Comparison of ENCODE assay signal across 8 cellular contexts in genomic region chr11:1458340-1459218, GRCh38. TPM values are rescaled to one million over a fixed set of nuclear protein-coding genes. Genes with fewer than 3 reads are reported as not detected.
A peak's percentile ranks its signal among the peaks of the same experiment; 100 is the strongest.
DNase-seq lines count a peak whose midpoint lies in the region; ATAC-seq and TF ChIP-seq lines count a peak whose summit lies in the region.
"Had no signal": no experiment of that assay in that cellular context is flagged by ENCODE, and none has a peak within 500 bp of the region (broad histone marks: within the 10 kb centered on the region; RNA-seq: fewer than 3 reads in every experiment).

No MANE protein-coding gene starts in this region.

- H4K20me1 ChIP-seq in SK-N-SH (ENCODE audit: insufficient read depth) = no peaks in the 10 kb centered on the region

- 47% methylated on average over 13 of the region's 18 CpGs for WGBS in SK-N-SH (ENCODE audit: low lambda C conversion rate)
- 35 to 43% methylated on average over 18 of the region's 18 CpGs for WGBS in heart right ventricle, 2 donors
- 68 to 82% methylated on average over 10 to 16 of the region's 18 CpGs for WGBS in testis, 2 donors

- H3K4me3 ChIP-seq in HFF-Myc (replicated peaks; ENCODE audit: low read depth, low read length) (no peak overlapping the region), SK-N-SH (ENCODE audit: low read depth in 2 of 2, low read length in 1 of 2) (no peak overlapping the region), heart right ventricle (no peak overlapping the region), testis (no peak overlapping the region)
- H3K4me3 ChIP-seq: PC-9 had no signal

- H3K4me1 ChIP-seq in SK-N-SH (ENCODE audit: control insufficient read depth in 1 of 2, insufficient read depth in 2 of 2, low read depth in 1 of 2, low read length in 1 of 2) = peaks cover 0 to 10% of the 10 kb centered on the region in 2 experiments; a peak in 1 of 4 replicates
- H3K4me1 ChIP-seq in heart right ventricle = peaks cover 0 to 14% (median 2%) of the 10 kb centered on the region in 9 donors
- peaks cover 6% of the 10 kb centered on the region for H3K4me1 ChIP-seq in testis

- DNase-seq in HFF-Myc (ENCODE audit: extremely low read depth, low read depth) = no peak
- DNase-seq in SK-N-SH = peak; percentile 90
- DNase-seq in heart right ventricle = peak; percentile 49 to 71
- peak; percentile 57 for DNase-seq in testis

- CTCF ChIA-PET in SK-N-SH (lab: Yijun Ruan, JAX) = interaction anchor here (0.6 to 4.2 kb wide), 5 partner anchors 12 to 116 kb away, joined by 3 to 23 read pairs (median 3); no protein-coding TSS in a partner anchor

- no peaks in the 10 kb centered on the region for H3K79me2 ChIP-seq in SK-N-SH (ENCODE audit: insufficient read depth)

- POLR2A ChIA-PET in SK-N-SH (lab: Yijun Ruan, JAX) = no interaction called here

- no peak overlapping the region for H2AFZ ChIP-seq in SK-N-SH (ENCODE audit: low read depth)
- H2AFZ ChIP-seq: PC-9 had no signal

- H3K4me2 ChIP-seq in SK-N-SH = no peak overlapping the region
- H3K4me2 ChIP-seq: PC-9 had no signal

- TF ChIP-seq CTCF in HFF-Myc (IDR thresholded peaks at IDR 0.05; ENCODE audit: low read depth, low read length, missing control alignments) = peak; percentile 44
- peak; percentile 38 for TF ChIP-seq CTCF in SK-N-SH (IDR thresholded peaks at IDR 0.05)
- TF ChIP-seq CTCF in heart right ventricle (IDR thresholded peaks at IDR 0.05) = peak in 7 of 9 donors; percentile 18 to 45 (median 32)
- TF ChIP-seq CTCF in testis (IDR thresholded peaks at IDR 0.05) = peak in 1 of 3 experiments; percentile 27

- ATAC-seq in heart right ventricle = peak in 7 of 8 donors; percentile 36 to 70 (median 50)
- no peak for ATAC-seq in HG02588 (IDR thresholded peaks at IDR 0.05; ENCODE audit: unreplicated experiment)
- no peak for ATAC-seq in HG02759 (IDR thresholded peaks at IDR 0.05; ENCODE audit: unreplicated experiment)
- ATAC-seq in HG02970 (IDR thresholded peaks at IDR 0.05; ENCODE audit: low FRiP score, unreplicated experiment) = no peak

- H3K36me3 ChIP-seq in SK-N-SH (replicated peaks in 1 of 2; ENCODE audit: control insufficient read depth in 1 of 2, insufficient read depth in 2 of 2, low read length in 1 of 2) (no peaks in the 10 kb centered on the region), heart right ventricle (peaks cover 0 to 10% (median 0%) of the 10 kb centered on the region in 9 donors), testis (ENCODE audit: low read depth, missing control alignments) (no peaks in the 10 kb centered on the region)

- no peak overlapping the region for H3K9ac ChIP-seq in SK-N-SH

- TF ChIP-seq POLR2A in testis (IDR thresholded peaks at IDR 0.05) = no peak

- H3K9me3 ChIP-seq in SK-N-SH (no peaks in the 10 kb centered on the region), heart right ventricle (no peaks in the 10 kb centered on the region), testis (no peaks in the 10 kb centered on the region)

- H3F3A ChIP-seq in SK-N-SH (replicated peaks; ENCODE audit: insufficient read depth) = no peaks in the 10 kb centered on the region

- no peaks in the 10 kb centered on the region for H3K27me3 ChIP-seq in SK-N-SH (ENCODE audit: insufficient read depth)
- H3K27me3 ChIP-seq in heart right ventricle = no peaks in the 10 kb centered on the region
- no peaks in the 10 kb centered on the region for H3K27me3 ChIP-seq in testis

- intact Hi-C loops in heart right ventricle (cut with DNase I) = loop anchor here in 5 of 10 donors (5.0 to 10.0 kb wide), 2 partner anchors 56 to 59 kb away; no protein-coding TSS in a partner anchor
- intact Hi-C loops in testis (cut with DNase I; ENCODE audit: low total_unique reads) = no loop called here

- TF ChIP-seq RAD21 in SK-N-SH (IDR thresholded peaks at IDR 0.05; ENCODE audit: low read length) = peak; percentile 27; the same call in 1 of the 2 replicates

- H3K27ac ChIP-seq in SK-N-SH (ENCODE audit: low read depth in 2 of 2, low read length in 1 of 2) = peak overlapping the region in 1 of 2 experiments; percentile 4; a peak in 1 of 4 replicates
- H3K27ac ChIP-seq in heart right ventricle = no peak overlapping the region
- H3K27ac ChIP-seq in testis = no peak overlapping the region
- H3K27ac ChIP-seq: PC-9 had no signal

- no peak for TF ChIP-seq EP300 in SK-N-SH (IDR thresholded peaks at IDR 0.05; ENCODE audit: borderline replicate concordance in 1 of 2, low read depth in 1 of 2, low read length in 1 of 2)

- H3K9me2 ChIP-seq in SK-N-SH = no peaks in the 10 kb centered on the region

TF ChIP-seq in SK-N-SH, 30 proteins besides CTCF, POLR2A, EP300 and RAD21:
- TF ChIP-seq SMC3 (IDR thresholded peaks at IDR 0.05; ENCODE audit: low read depth, low read length) (peak; percentile 22; the same call in 1 of the 2 replicates), ZBTB33 (IDR thresholded peaks at IDR 0.05; ENCODE audit: borderline replicate concordance, low read depth) (no peak)

RNA-seq across cellular contexts. Expression of gene MOB2, which starts 28.0 kb away (rescaled TPM):
- polyA plus RNA-seq in SK-N-SH (2012; rRNA removed) (45.8 and 52.1 TPM in 2 replicates), heart right ventricle (10 to 100 TPM; 25.2 to 57.9 TPM), testis (ENCODE audit: insufficient read depth, low read depth, low replicate concordance) (41.5 TPM)
- 21.5 and 33.4 TPM in 2 replicates for polyA plus RNA-seq in SK-N-SH (2012; cell fraction: cytosol; rRNA removed)
- 76.0 and 80.7 TPM in 2 replicates for polyA plus RNA-seq in SK-N-SH (2012; cell fraction: nucleus; rRNA removed)
- total RNA-seq in heart right ventricle (10 to 100 TPM; 36.8 to 59.1 (median 45.2) TPM), testis (10 to 100 TPM; 46.8 to 57.7 TPM)

Comparison
In these comparisons a context has a peak if more than half of its experiments do, and no peak if none do; other contexts are left out.
1. ATAC-seq: peak in heart right ventricle (7 of 8); none in HG02588 (single experiment), HG02759 (single experiment) and HG02970 (single experiment).